ENCODE assay signal across 9 cellular contexts in genomic region chr12:57852620-57853509, GRCh38. TPM values are rescaled to one million over a fixed set of nuclear protein-coding genes. Genes with fewer than 3 reads are reported as not detected.
DNase-seq lines count a peak whose midpoint lies in the region; ATAC-seq and TF ChIP-seq lines count a peak whose summit lies in the region.
"Had no signal": no experiment of that assay in that cellular context is flagged by ENCODE, and none has a peak within 500 bp of the region (broad histone marks: within the 10 kb centered on the region; RNA-seq: fewer than 3 reads in every experiment).

No MANE protein-coding gene starts in this region.

- peaks cover 0 to 5% (median 0%) of the 10 kb centered on the region in 3 experiments for H3K9me3 ChIP-seq in naive thymus-derived CD4-positive, alpha-beta T cell (ENCODE audit: control insufficient read depth in 2 of 3, low read length in 3 of 3)

- H3K36me3 ChIP-seq in naive thymus-derived CD4-positive, alpha-beta T cell (ENCODE audit: control insufficient read depth in 2 of 3, insufficient read depth in 3 of 3, low read length in 3 of 3), result no peaks in the 10 kb centered on the region
- no peaks in the 10 kb centered on the region for H3K36me3 ChIP-seq in urinary bladder (ENCODE audit: insufficient read depth)

- H3K4me1 Mint-ChIP-seq in naive thymus-derived CD4-positive, alpha-beta T cell, result peaks cover 20 to 30% (median 25%) of the 10 kb centered on the region in 7 donors

- WGBS in urinary bladder, result 16% methylated on average over 38 of the region's 38 CpGs

- H3K9me3 Mint-ChIP-seq in naive thymus-derived CD4-positive, alpha-beta T cell, result peaks cover 0 to 7% (median 0%) of the 10 kb centered on the region in 11 donors

- intact Hi-C loops in naive thymus-derived CD4-positive, alpha-beta T cell (cut with micrococcal nuclease), result no loop called here

- DNase-seq in NCI-H2107 treated with DMSO at 0.1 percent for 48 hours (lab: John Stamatoyannopoulos, UW; ENCODE audit: unreplicated experiment) (peak; percentile 77), NCI-H2107 (lab: John Stamatoyannopoulos, UW) (no peak), foreskin fibroblast (peak in 1 of 2 donors; percentile 32), putamen (ENCODE audit: low spot score) (no peak)
- DNase-seq in naive thymus-derived CD4-positive, alpha-beta T cell, result no peak
- DNase-seq in effector CD4-positive, alpha-beta T cell, result no peak
- DNase-seq: activated CD4-positive, alpha-beta T cell treated with anti-CD3 and anti-CD28 coated beads for 36 hours had no signal

- CTCF ChIA-PET in naive thymus-derived CD4-positive, alpha-beta T cell (lab: Charles Lee), result interaction anchor here (0.7 to 1.7 kb wide), 2 partner anchors 16 to 43 kb away, joined by 3 read pairs; no protein-coding TSS in a partner anchor

- POLR2A ChIA-PET in naive thymus-derived CD4-positive, alpha-beta T cell (lab: Charles Lee), result no interaction called here

- no peaks in the 10 kb centered on the region for H3K27me3 ChIP-seq in naive thymus-derived CD4-positive, alpha-beta T cell (ENCODE audit: control insufficient read depth in 2 of 2, insufficient read depth in 2 of 2, low read length in 2 of 2)

- H3K27ac Mint-ChIP-seq in naive thymus-derived CD4-positive, alpha-beta T cell, result no peak overlapping the region
- H3K27ac Mint-ChIP-seq: activated CD4-positive, alpha-beta T cell treated with anti-CD3 and anti-CD28 coated beads for 36 hours had no signal

- H3K36me3 Mint-ChIP-seq in naive thymus-derived CD4-positive, alpha-beta T cell, result peaks cover 0 to 7% (median 0%) of the 10 kb centered on the region in 5 donors

- H3K4me3 ChIP-seq in foreskin fibroblast (ENCODE audit: low read depth in 1 of 2, low read length in 2 of 2), result peak overlapping the region; percentile 15 to 27
- no peak overlapping the region for H3K4me3 ChIP-seq in naive thymus-derived CD4-positive, alpha-beta T cell (ENCODE audit: low read length)
- peak overlapping the region; percentile 15 for H3K4me3 ChIP-seq in urinary bladder (ENCODE audit: low read depth, low read length)

- H3K4me3 Mint-ChIP-seq in naive thymus-derived CD4-positive, alpha-beta T cell, result peak overlapping the region in 6 of 10 donors; percentile 42 to 70 (median 49)
- H3K4me3 Mint-ChIP-seq: activated CD4-positive, alpha-beta T cell treated with anti-CD3 and anti-CD28 coated beads for 36 hours had no signal

- TF ChIP-seq CTCF in foreskin fibroblast (IDR thresholded peaks at IDR 0.05; ENCODE audit: low read depth, low read length), result no peak

- peaks cover 0 to 83% (median 16%) of the 10 kb centered on the region in 5 donors for H3K27me3 Mint-ChIP-seq in naive thymus-derived CD4-positive, alpha-beta T cell

- no peak overlapping the region for H3K27ac ChIP-seq in naive thymus-derived CD4-positive, alpha-beta T cell (ENCODE audit: low read depth, low read length)
- peak overlapping the region; percentile 40 for H3K27ac ChIP-seq in urinary bladder (ENCODE audit: low read depth)

- H3K4me1 ChIP-seq in naive thymus-derived CD4-positive, alpha-beta T cell (ENCODE audit: control insufficient read depth in 2 of 2, insufficient read depth in 2 of 2, low read length in 2 of 2), result peaks cover 0 to 8% of the 10 kb centered on the region in 2 donors
- H3K4me1 ChIP-seq in urinary bladder (ENCODE audit: insufficient read depth), result no peaks in the 10 kb centered on the region

- ATAC-seq in naive thymus-derived CD4-positive, alpha-beta T cell, result peak; percentile 5
- no peak for ATAC-seq in HG03175 (IDR thresholded peaks at IDR 0.05; ENCODE audit: unreplicated experiment)

RNA-seq across cellular contexts. Expression of gene CTDSP2, which starts 6.3 kb away (rescaled TPM):
- 100 to 1,000 TPM; 124 to 295 (median 145) TPM for total RNA-seq in naive thymus-derived CD4-positive, alpha-beta T cell
- polyA plus RNA-seq in naive thymus-derived CD4-positive, alpha-beta T cell, result 100 to 1,000 TPM in 1 of 2 donors, 10 to 100 TPM in 1; 86.9 to 110 TPM
- 80.2 TPM for total RNA-seq in urinary bladder
- 145 TPM for polyA plus RNA-seq in urinary bladder

RNA-seq across cellular contexts. Expression of gene AVIL, which starts 34.3 kb away (rescaled TPM):
- total RNA-seq in naive thymus-derived CD4-positive, alpha-beta T cell, result 10 to 100 TPM in 2 of 5 experiments, 1 to 10 TPM in 3; 1.7 to 20.3 (median 8.2) TPM
- polyA plus RNA-seq in naive thymus-derived CD4-positive, alpha-beta T cell, result under 1 TPM; 0.17 to 0.32 TPM
- total RNA-seq in urinary bladder, result 6.1 TPM
- polyA plus RNA-seq in urinary bladder, result 2.7 TPM
